In genomic region chr1:13899856-13900255, GRCh38 we compare ENCODE assay signal across 24 cellular contexts.
DNase-seq lines count a peak whose midpoint lies in the region; ATAC-seq and TF ChIP-seq lines count a peak whose summit lies in the region.
"Had no signal": no experiment of that assay in that cellular context is flagged by ENCODE, and none has a peak within 500 bp of the region (broad histone marks: within the 10 kb centered on the region; RNA-seq: fewer than 3 reads in every experiment).

No MANE protein-coding gene starts in this region.

- no peaks in the 10 kb centered on the region for H3K36me3 ChIP-seq in vagina
- H3K36me3 ChIP-seq: ascending aorta, esophagus squamous epithelium, heart left ventricle, spleen had no signal

- H3K4me1 ChIP-seq in vagina, result peaks cover 7% of the 10 kb centered on the region
- H3K4me1 ChIP-seq: ascending aorta, esophagus squamous epithelium, heart left ventricle, spleen had no signal

- TF ChIP-seq CTCF in vagina (IDR thresholded peaks at IDR 0.05), result no peak

- DNase-seq in GM03348 (ENCODE audit: low spot score) (peak; percentile 18), RPMI7951 (ENCODE audit: low read depth) (peak; percentile 3), fibroblast of the conjunctiva (ENCODE audit: low read depth) (peak; percentile 57), vagina (ENCODE audit: extremely low spot score in 2 of 2) (peak in 1 of 2 donors; percentile 16), hippocampal formation (lab: John Stamatoyannopoulos, UW) (no peak), NCI-H345 (lab: John Stamatoyannopoulos, UW) (no peak)
- DNase-seq: activated CD4-positive, alpha-beta T cell treated with anti-CD3 and anti-CD28 coated beads for 4 hours; activated CD8-positive, alpha-beta memory T cell treated with anti-CD3 and anti-CD28 coated beads for 24 hours; activated gamma-delta T cell; activated naive CD8-positive, alpha-beta T cell treated with anti-CD3 and anti-CD28 coated beads, Interleukin-2, amount 10 ng/mL, durations not matched to agents 7 days and 5 days; CD4-positive, CD25-positive, alpha-beta regulatory T cell; central memory CD4-positive, alpha-beta T cell; esophagus squamous epithelium; HCEC 1CT; heart left ventricle; KBM-7; NCI-H1417 treated with DMSO at 0.1 percent for 48 hours; NCI-H2081 treated with DMSO at 0.1 percent for 48 hours; NCI-H774; spleen; trophoblast cell had no signal

- H3K4me3 ChIP-seq in vagina, result no peak overlapping the region
- H3K4me3 ChIP-seq: ascending aorta, esophagus squamous epithelium, heart left ventricle, spleen had no signal

- peak overlapping the region; percentile 85 for H3K27ac ChIP-seq in vagina
- H3K27ac ChIP-seq: ascending aorta, heart left ventricle, spleen had no signal

- peaks cover 4% of the 10 kb centered on the region for H3K9me3 ChIP-seq in vagina

- intact Hi-C loops in vagina (cut with DNase I), result no loop called here

- no peaks in the 10 kb centered on the region for H3K27me3 ChIP-seq in vagina
- H3K27me3 ChIP-seq: ascending aorta had no signal

- TF ChIP-seq POLR2A in vagina (IDR thresholded peaks at IDR 0.05), result no peak

- no peak for ATAC-seq in GM21723 (IDR thresholded peaks at IDR 0.05; ENCODE audit: unreplicated experiment)
- ATAC-seq: heart left ventricle, Right ventricle myocardium inferior had no signal

Comparison
In these comparisons a context has a peak if more than half of its experiments do, and no peak if none do; other contexts are left out.
1. DNase-seq: peak in GM03348 (single experiment), RPMI7951 (single experiment) and fibroblast of the conjunctiva (single experiment); none in hippocampal formation (0 of 2) and NCI-H345 (single experiment).